In the genomic region with DNA sequence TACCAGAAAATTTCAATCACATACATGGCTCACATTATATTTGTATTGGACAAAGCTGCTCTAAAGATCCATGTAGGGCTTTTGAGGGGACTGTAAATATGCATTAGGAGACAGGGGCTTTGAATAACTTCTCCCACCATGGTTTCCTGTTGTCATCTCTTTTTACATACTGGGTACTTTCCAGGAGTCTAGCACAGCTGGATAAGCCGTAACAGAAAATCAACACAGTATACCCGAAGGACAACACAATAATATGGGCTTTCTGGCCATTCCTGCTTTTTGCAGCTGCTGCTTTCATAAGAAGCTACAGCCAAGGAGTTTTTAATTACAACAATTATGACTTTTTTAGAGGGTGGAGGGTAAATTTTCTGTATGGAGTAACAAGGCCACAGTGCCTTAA, we compare ENCODE assay signal across 19 cellular contexts.
"Had no signal": no experiment of that assay in that cellular context is flagged by ENCODE, and none has a peak within 500 bp of the region (broad histone marks: within the 10 kb centered on the region; RNA-seq: fewer than 3 reads in every experiment).

No MANE protein-coding gene starts in this region.

- H3K27me3 ChIP-seq: adrenal gland, esophagus squamous epithelium, sigmoid colon, spleen, upper lobe of right lung had no signal

- ATAC-seq: activated CD4-positive, CD25-positive, alpha-beta regulatory T cell treated with anti-CD3 and anti-CD28 coated beads, Interleukin-2, amount 50 U/mL, for 24 hours; activated naive CD4-positive, alpha-beta T cell treated with anti-CD3 and anti-CD28 coated beads, Interleukin-2, amount 50 U/mL, for 72 hours; effector memory CD8-positive, alpha-beta T cell; mucosa of descending colon; natural killer cell; stimulated activated naive B cell treated with anti-CD40 and anti-IgM and Interleukin-4, amounts not matched to agents 10 μg/mL and 1 μg/mL and 100 μg/mL, for 72 hours; upper lobe of right lung had no signal

- H3K9me3 Mint-ChIP-seq: activated naive CD4-positive, alpha-beta T cell treated with anti-CD3 and anti-CD28 coated beads, Interleukin-2, amount 50 U/mL, for 72 hours; effector memory CD8-positive, alpha-beta T cell; natural killer cell had no signal

- H3K4me1 ChIP-seq: adrenal gland, sigmoid colon, upper lobe of right lung had no signal

- H3K36me3 Mint-ChIP-seq: natural killer cell had no signal

- H3K27ac ChIP-seq: adrenal gland, esophagus squamous epithelium, sigmoid colon, spleen, upper lobe of right lung had no signal

- H3K9me3 ChIP-seq: adrenal gland, esophagus squamous epithelium, mucosa of descending colon, sigmoid colon, spleen, upper lobe of right lung had no signal

- H3K36me3 ChIP-seq: adrenal gland, sigmoid colon, upper lobe of right lung had no signal

- DNase-seq: activated CD4-positive, alpha-beta T cell treated with anti-CD3 and anti-CD28 coated beads, Interleukin-2, amount 50 U/mL, for 1 hour; activated CD8-positive, alpha-beta memory T cell treated with anti-CD3 and anti-CD28 coated beads, Interleukin-2, amount 50 U/mL, for 4 hours; activated effector memory CD4-positive, alpha-beta T cell treated with anti-CD3 and anti-CD28 coated beads, Interleukin-2, amount 50 U/mL, for 16 hours; activated T-cell treated with anti-CD3 and anti-CD28 coated beads, Interleukin-2, amount 50 U/mL, for 48 hours; adrenal gland; effector memory CD8-positive, alpha-beta T cell; esophagus squamous epithelium; mesenchymal stem cell; mucosa of descending colon; natural killer cell; nucleus accumbens; posterior cingulate gyrus; sigmoid colon; spleen; stimulated activated CD4-positive, alpha-beta T cell treated with anti-CD3 and anti-CD28 coated beads, Interleukin-4, amount 100 ng/mL, for 4 hours; stimulated activated naive B cell treated with anti-CD40 and anti-IgM and Interleukin-4, amounts not matched to agents 10 μg/mL and 1 μg/mL and 100 μg/mL, for 72 hours; upper lobe of right lung had no signal

- H3K4me3 ChIP-seq: adrenal gland, esophagus squamous epithelium, mucosa of descending colon, sigmoid colon, spleen, upper lobe of right lung had no signal

- H3K27me3 Mint-ChIP-seq: effector memory CD8-positive, alpha-beta T cell; stimulated activated naive B cell treated with anti-CD40 and anti-IgM and Interleukin-4, amounts not matched to agents 10 μg/mL and 1 μg/mL and 100 μg/mL, for 72 hours had no signal

- H3K4me3 Mint-ChIP-seq: effector memory CD8-positive, alpha-beta T cell; natural killer cell; stimulated activated naive B cell treated with anti-CD40 and anti-IgM and Interleukin-4, amounts not matched to agents 10 μg/mL and 1 μg/mL and 100 μg/mL, for 72 hours had no signal

- H3K27ac Mint-ChIP-seq: activated naive CD4-positive, alpha-beta T cell treated with anti-CD3 and anti-CD28 coated beads, Interleukin-2, amount 50 U/mL, for 72 hours; effector memory CD8-positive, alpha-beta T cell; natural killer cell had no signal
